Comparison of ENCODE assay signal across 28 cellular contexts in genomic region chr19:21466627-21467026, GRCh38.
"Had no signal": no experiment of that assay in that cellular context is flagged by ENCODE, and none has a peak within 500 bp of the region (broad histone marks: within the 10 kb centered on the region; RNA-seq: fewer than 3 reads in every experiment).

No MANE protein-coding gene starts in this region.

- H3K27ac Mint-ChIP-seq: naive B cell; naive thymus-derived CD8-positive, alpha-beta T cell; natural killer cell treated with Interleukin-12 subunit alpha and Interleukin-12 subunit beta and Interleukin-15 and Interleukin-18, amount 100 ng/mL, for 72 hours; nephron progenitor cell; progenitor cell of endocrine pancreas; stimulated activated effector memory CD8-positive, alpha-beta T cell treated with anti-CD3 and anti-CD28 coated beads, Interleukin-12 subunit alpha, Interleukin-12 subunit beta, amount 100 ng/mL, for 72 hours; stimulated activated naive B cell treated with anti-CD40 and anti-IgM and Interleukin-4, amounts not matched to agents 10 μg/mL and 1 μg/mL and 100 μg/mL, for 72 hours; stimulated activated naive CD8-positive, alpha-beta T cell treated with anti-CD3 and anti-CD28 coated beads, Interleukin-15, Interleukin-2, amounts not matched to agents 100 ng/mL and 50 ng/mL, for 24 hours had no signal

- H3K9ac ChIP-seq: parathyroid adenoma had no signal

- DNase-seq: naive B cell; naive thymus-derived CD8-positive, alpha-beta T cell; nephron progenitor cell; occipital lobe; ovary; psoas muscle; right cardiac atrium; right lobe of liver; sigmoid colon; small intestine; stimulated activated CD4-positive, alpha-beta T cell treated with anti-CD3 and anti-CD28 coated beads, Interleukin-15, amount 100 ng/mL, for 24 hours; stimulated activated CD4-positive, alpha-beta T cell treated with anti-CD3 and anti-CD28 coated beads, Interleukin-2, amount 100 ng/mL, for 24 hours; stimulated activated CD4-positive, alpha-beta T cell treated with anti-CD3 and anti-CD28 coated beads, Interleukin-2, amount 100 ng/mL, for 48 hours; stimulated activated CD4-positive, alpha-beta T cell treated with anti-CD3 and anti-CD28 coated beads, Interleukin-4, amount 100 ng/mL, for 24 hours; stimulated activated naive B cell treated with anti-CD40 and anti-IgM and Interleukin-4, amounts not matched to agents 10 μg/mL and 1 μg/mL and 100 μg/mL, for 72 hours; stimulated activated naive CD4-positive, alpha-beta T cell treated with Interleukin-2 at 50 U/mL for 16 hours; stomach; thyroid gland; trophoblast cell; uterus had no signal

- H3K4me1 ChIP-seq: parathyroid adenoma, psoas muscle, right lobe of liver, sigmoid colon, tibial nerve, uterus had no signal

- H3K36me3 ChIP-seq: ovary, right lobe of liver, sigmoid colon, stomach, thoracic aorta, thyroid gland, tibial nerve, uterus had no signal

- ATAC-seq: naive thymus-derived CD8-positive, alpha-beta T cell; natural killer cell treated with Interleukin-12 subunit alpha and Interleukin-12 subunit beta and Interleukin-15 and Interleukin-18, amount 100 ng/mL, for 72 hours; psoas muscle; right cardiac atrium; right lobe of liver; stimulated activated effector memory CD8-positive, alpha-beta T cell treated with anti-CD3 and anti-CD28 coated beads, Interleukin-12 subunit alpha, Interleukin-12 subunit beta, amount 100 ng/mL, for 72 hours; stimulated activated naive B cell treated with anti-CD40 and anti-IgM and Interleukin-4, amounts not matched to agents 10 μg/mL and 1 μg/mL and 100 μg/mL, for 72 hours had no signal

- H3K27ac ChIP-seq: ovary, parathyroid adenoma, psoas muscle, right lobe of liver, sigmoid colon, stomach, thoracic aorta, thyroid gland, tibial nerve, uterus had no signal

- H3K36me3 Mint-ChIP-seq: naive B cell; stimulated activated effector memory CD8-positive, alpha-beta T cell treated with anti-CD3 and anti-CD28 coated beads, Interleukin-12 subunit alpha, Interleukin-12 subunit beta, amount 100 ng/mL, for 72 hours had no signal

- H3K4me3 Mint-ChIP-seq: naive B cell; naive thymus-derived CD8-positive, alpha-beta T cell; natural killer cell treated with Interleukin-12 subunit alpha and Interleukin-12 subunit beta and Interleukin-15 and Interleukin-18, amount 100 ng/mL, for 72 hours; nephron progenitor cell; neural crest cell; stimulated activated effector memory CD8-positive, alpha-beta T cell treated with anti-CD3 and anti-CD28 coated beads, Interleukin-12 subunit alpha, Interleukin-12 subunit beta, amount 100 ng/mL, for 72 hours; stimulated activated naive B cell treated with anti-CD40 and anti-IgM and Interleukin-4, amounts not matched to agents 10 μg/mL and 1 μg/mL and 100 μg/mL, for 72 hours; stimulated activated naive CD8-positive, alpha-beta T cell treated with anti-CD3 and anti-CD28 coated beads, Interleukin-15, Interleukin-2, amounts not matched to agents 100 ng/mL and 50 ng/mL, for 24 hours had no signal

- H3K79me2 ChIP-seq: parathyroid adenoma had no signal

- H3K9me3 ChIP-seq: ovary, psoas muscle, right lobe of liver, sigmoid colon, thoracic aorta, thyroid gland, uterus had no signal

- H3K27me3 ChIP-seq: ovary, right lobe of liver, thyroid gland, tibial nerve, uterus had no signal

- H3K4me3 ChIP-seq: ovary, psoas muscle, right lobe of liver, sigmoid colon, stomach, thoracic aorta, thyroid gland, tibial nerve, uterus had no signal

- H3K27me3 Mint-ChIP-seq: progenitor cell of endocrine pancreas had no signal

- H2AFZ ChIP-seq: parathyroid adenoma had no signal

- FAIRE-seq: small intestine had no signal
